ENCODE assay signal across 1 cellular context in genomic region chr1:16677552-16678423, GRCh38.
TF ChIP-seq lines count a peak whose summit lies in the region.

No MANE protein-coding gene starts in this region.

TF ChIP-seq in HepG2, 621 proteins besides CTCF, POLR2A, EP300 and RAD21 (continued from another document and continues in another):
- TF ChIP-seq, protein P1, sequence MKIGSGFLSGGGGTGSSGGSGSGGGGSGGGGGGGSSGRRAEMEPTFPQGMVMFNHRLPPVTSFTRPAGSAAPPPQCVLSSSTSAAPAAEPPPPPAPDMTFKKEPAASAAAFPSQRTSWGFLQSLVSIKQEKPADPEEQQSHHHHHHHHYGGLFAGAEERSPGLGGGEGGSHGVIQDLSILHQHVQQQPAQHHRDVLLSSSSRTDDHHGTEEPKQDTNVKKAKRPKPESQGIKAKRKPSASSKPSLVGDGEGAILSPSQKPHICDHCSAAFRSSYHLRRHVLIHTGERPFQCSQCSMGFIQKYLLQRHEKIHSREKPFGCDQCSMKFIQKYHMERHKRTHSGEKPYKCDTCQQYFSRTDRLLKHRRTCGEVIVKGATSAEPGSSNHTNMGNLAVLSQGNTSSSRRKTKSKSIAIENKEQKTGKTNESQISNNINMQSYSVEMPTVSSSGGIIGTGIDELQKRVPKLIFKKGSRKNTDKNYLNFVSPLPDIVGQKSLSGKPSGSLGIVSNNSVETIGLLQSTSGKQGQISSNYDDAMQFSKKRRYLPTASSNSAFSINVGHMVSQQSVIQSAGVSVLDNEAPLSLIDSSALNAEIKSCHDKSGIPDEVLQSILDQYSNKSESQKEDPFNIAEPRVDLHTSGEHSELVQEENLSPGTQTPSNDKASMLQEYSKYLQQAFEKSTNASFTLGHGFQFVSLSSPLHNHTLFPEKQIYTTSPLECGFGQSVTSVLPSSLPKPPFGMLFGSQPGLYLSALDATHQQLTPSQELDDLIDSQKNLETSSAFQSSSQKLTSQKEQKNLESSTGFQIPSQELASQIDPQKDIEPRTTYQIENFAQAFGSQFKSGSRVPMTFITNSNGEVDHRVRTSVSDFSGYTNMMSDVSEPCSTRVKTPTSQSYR (CRISPR knock-in tag; IDR thresholded peaks at IDR 0.05; ENCODE audit: borderline replicate concordance) = no peak
- TF ChIP-seq ZNF619 (CRISPR knock-in tag; IDR thresholded peaks at IDR 0.05) = no peak
- TF ChIP-seq CHCHD3 (CRISPR knock-in tag; IDR thresholded peaks at IDR 0.05) = no peak
- TF ChIP-seq FOXP1 (IDR thresholded peaks at IDR 0.05) = no peak
- peak; percentile 33; the same call in 1 of the 2 replicates for TF ChIP-seq FOXP1 (CRISPR knock-in tag; IDR thresholded peaks at IDR 0.05)
- 0 out of 2 replicates have a peak, but pooled peaks have one; percentile 47 for TF ChIP-seq ZNF766 (CRISPR knock-in tag; IDR thresholded peaks at IDR 0.05; ENCODE audit: borderline replicate concordance)
- no peak for TF ChIP-seq ZNF747 (CRISPR knock-in tag; IDR thresholded peaks at IDR 0.05; ENCODE audit: borderline replicate concordance)
- peak; percentile 26; the same call in 1 of the 2 replicates for TF ChIP-seq BCL6 (CRISPR knock-in tag; IDR thresholded peaks at IDR 0.05)
- TF ChIP-seq ZNF713 (CRISPR knock-in tag; IDR thresholded peaks at IDR 0.05) = no peak
- TF ChIP-seq ZNF589 (CRISPR knock-in tag; conservative IDR thresholded peaks at IDR 0.05) = no peak
- no peak for TF ChIP-seq THAP9 (CRISPR knock-in tag; IDR thresholded peaks at IDR 0.05; ENCODE audit: borderline replicate concordance)
- no peak for TF ChIP-seq NFRKB (IDR thresholded peaks at IDR 0.05)
- TF ChIP-seq, protein P2, sequence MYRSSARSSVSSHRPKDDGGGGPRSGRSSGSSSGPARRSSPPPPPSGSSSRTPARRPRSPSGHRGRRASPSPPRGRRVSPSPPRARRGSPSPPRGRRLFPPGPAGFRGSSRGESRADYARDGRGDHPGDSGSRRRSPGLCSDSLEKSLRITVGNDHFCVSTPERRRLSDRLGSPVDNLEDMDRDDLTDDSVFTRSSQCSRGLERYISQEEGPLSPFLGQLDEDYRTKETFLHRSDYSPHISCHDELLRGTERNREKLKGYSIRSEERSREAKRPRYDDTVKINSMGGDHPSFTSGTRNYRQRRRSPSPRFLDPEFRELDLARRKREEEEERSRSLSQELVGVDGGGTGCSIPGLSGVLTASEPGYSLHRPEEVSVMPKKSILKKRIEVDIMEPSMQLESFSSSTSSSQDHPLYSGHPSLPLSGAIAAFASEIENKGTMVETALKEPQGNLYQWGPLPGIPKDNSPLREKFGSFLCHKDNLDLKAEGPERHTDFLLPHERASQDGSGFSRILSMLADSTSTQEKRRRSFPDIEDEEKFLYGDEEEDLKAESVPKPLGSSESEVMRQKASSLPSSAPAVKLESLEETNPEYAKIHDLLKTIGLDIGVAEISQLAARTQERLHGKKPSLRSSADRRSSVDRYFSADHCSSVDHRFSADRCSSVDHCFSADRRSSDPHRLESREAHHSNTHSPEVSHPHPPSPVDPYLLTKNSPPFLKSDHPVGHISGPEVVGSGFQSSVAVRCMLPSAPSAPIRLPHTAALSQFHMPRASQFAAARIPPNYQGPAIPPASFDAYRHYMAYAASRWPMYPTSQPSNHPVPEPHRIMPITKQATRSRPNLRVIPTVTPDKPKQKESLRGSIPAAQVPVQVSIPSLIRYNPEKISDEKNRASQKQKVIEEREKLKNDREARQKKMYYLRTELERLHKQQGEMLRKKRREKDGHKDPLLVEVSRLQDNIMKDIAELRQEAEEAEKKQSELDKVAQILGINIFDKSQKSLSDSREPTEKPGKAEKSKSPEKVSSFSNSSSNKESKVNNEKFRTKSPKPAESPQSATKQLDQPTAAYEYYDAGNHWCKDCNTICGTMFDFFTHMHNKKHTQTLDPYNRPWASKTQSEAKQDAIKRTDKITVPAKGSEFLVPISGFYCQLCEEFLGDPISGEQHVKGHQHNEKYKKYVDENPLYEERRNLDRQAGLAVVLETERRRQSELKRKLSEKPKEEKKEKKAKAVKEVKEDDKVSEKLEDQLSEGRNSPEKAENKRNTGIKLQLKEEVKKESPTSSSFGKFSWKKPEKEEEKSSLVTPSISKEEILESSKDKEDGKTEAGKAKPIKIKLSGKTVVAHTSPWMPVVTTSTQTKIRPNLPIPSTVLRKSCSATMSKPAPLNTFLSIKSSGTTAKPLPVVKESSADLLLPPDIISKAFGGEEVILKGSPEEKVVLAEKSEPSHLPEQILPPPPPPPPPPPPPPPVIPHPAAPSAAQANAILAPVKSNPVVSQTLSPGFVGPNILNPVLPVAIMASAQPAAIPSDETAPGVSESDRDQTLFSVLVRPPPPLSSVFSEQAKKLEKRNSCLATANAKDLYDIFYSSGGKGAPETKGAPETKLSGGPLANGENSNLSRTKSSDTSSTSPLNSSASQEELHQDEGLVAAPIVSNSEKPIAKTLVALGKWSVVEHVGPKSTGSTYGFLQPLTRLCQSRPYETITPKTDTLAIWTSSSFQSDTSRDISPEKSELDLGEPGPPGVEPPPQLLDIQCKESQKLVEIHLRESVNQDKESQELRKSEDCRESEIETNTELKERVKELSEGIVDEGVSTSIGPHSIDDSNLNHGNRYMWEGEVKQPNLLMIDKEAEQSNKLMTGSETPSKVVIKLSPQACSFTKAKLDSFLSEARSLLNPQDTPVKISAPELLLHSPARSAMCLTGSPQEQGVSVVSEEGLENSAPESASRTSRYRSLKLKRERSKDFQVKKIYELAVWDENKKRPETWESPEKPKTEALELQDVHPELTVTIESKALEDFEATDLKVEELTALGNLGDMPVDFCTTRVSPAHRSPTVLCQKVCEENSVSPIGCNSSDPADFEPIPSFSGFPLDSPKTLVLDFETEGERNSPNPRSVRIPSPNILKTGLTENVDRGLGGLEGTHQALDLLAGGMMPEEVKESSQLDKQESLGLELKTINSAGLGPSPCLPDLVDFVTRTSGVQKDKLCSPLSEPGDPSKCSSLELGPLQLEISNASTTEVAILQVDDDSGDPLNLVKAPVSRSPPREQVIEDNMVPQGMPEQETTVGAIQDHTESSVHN (CRISPR knock-in tag; IDR thresholded peaks at IDR 0.05) = no peak
- TF ChIP-seq SUZ12 (IDR thresholded peaks at IDR 0.05; ENCODE audit: low read depth, low read length) = no peak
- 0 out of 2 replicates have a peak, but pooled peaks have one; percentile 37 for TF ChIP-seq CBFB (CRISPR knock-in tag; IDR thresholded peaks at IDR 0.05)
- TF ChIP-seq ZNF572 (CRISPR knock-in tag; IDR thresholded peaks at IDR 0.05) = no peak
- no peak for TF ChIP-seq MZF1 (CRISPR knock-in tag; IDR thresholded peaks at IDR 0.05; ENCODE audit: borderline replicate concordance)
- TF ChIP-seq PRDM10 (CRISPR knock-in tag; IDR thresholded peaks at IDR 0.05; ENCODE audit: low read depth) = no peak
- TF ChIP-seq, protein P3, sequence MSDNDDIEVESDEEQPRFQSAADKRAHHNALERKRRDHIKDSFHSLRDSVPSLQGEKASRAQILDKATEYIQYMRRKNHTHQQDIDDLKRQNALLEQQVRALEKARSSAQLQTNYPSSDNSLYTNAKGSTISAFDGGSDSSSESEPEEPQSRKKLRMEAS (IDR thresholded peaks at IDR 0.05) = peak; percentile 72
- no peak for TF ChIP-seq ZNF274 (CRISPR knock-in tag; IDR thresholded peaks at IDR 0.05)
- no peak for TF ChIP-seq E2F5 (CRISPR knock-in tag; conservative IDR thresholded peaks at IDR 0.05)
- TF ChIP-seq GLI4 (CRISPR knock-in tag; IDR thresholded peaks at IDR 0.05; ENCODE audit: borderline replicate concordance) = no peak
- TF ChIP-seq ZKSCAN8 (CRISPR knock-in tag; IDR thresholded peaks at IDR 0.05; ENCODE audit: borderline replicate concordance) = 0 out of 2 replicates have a peak, but pooled peaks have one; percentile 54
- TF ChIP-seq RARG (CRISPR knock-in tag; IDR thresholded peaks at IDR 0.05; ENCODE audit: low read depth) = no peak
- no peak for TF ChIP-seq NFE2L1 (CRISPR knock-in tag; IDR thresholded peaks at IDR 0.05; ENCODE audit: borderline replicate concordance)
- TF ChIP-seq, protein P4, sequence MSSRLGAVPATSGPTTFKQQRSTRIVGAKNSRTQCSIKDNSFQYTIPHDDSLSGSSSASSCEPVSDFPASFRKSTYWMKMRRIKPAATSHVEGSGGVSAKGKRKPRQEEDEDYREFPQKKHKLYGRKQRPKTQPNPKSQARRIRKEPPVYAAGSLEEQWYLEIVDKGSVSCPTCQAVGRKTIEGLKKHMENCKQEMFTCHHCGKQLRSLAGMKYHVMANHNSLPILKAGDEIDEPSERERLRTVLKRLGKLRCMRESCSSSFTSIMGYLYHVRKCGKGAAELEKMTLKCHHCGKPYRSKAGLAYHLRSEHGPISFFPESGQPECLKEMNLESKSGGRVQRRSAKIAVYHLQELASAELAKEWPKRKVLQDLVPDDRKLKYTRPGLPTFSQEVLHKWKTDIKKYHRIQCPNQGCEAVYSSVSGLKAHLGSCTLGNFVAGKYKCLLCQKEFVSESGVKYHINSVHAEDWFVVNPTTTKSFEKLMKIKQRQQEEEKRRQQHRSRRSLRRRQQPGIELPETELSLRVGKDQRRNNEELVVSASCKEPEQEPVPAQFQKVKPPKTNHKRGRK (CRISPR knock-in tag; IDR thresholded peaks at IDR 0.05) = no peak
- no peak for TF ChIP-seq ONECUT2 (CRISPR knock-in tag; IDR thresholded peaks at IDR 0.05)
- no peak for TF ChIP-seq SRF (IDR thresholded peaks at IDR 0.05; ENCODE audit: low read depth, low read length)
- TF ChIP-seq, protein P5, sequence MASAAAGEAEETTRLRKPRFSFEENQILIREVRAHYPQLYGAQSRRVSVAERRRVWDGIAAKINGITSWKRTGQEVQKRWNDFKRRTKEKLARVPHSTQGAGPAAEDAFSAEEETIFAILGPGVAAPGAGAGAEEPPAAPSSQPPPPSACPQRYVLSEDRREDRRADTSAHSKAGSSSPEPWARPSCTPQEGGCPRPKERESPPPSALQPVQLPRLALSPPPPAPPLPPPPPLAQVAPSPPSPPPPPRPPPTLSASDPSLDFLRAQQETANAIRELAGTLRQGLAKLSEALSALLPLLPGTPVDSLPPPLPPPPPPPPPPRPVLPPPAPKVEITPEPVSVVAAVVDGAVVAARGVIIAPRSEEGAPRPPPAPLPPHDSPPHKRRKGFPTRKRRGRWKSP (CRISPR knock-in tag; IDR thresholded peaks at IDR 0.05) = peak; percentile 72
- 0 out of 2 replicates have a peak, but pooled peaks have one; percentile 27 for TF ChIP-seq MYC (CRISPR knock-in tag; IDR thresholded peaks at IDR 0.05; ENCODE audit: borderline replicate concordance)
- TF ChIP-seq ZXDC (CRISPR knock-in tag; IDR thresholded peaks at IDR 0.05) = 0 out of 2 replicates have a peak, but pooled peaks have one; percentile 49
